ENCODE assay signal across 18 cellular contexts in the genomic region with DNA sequence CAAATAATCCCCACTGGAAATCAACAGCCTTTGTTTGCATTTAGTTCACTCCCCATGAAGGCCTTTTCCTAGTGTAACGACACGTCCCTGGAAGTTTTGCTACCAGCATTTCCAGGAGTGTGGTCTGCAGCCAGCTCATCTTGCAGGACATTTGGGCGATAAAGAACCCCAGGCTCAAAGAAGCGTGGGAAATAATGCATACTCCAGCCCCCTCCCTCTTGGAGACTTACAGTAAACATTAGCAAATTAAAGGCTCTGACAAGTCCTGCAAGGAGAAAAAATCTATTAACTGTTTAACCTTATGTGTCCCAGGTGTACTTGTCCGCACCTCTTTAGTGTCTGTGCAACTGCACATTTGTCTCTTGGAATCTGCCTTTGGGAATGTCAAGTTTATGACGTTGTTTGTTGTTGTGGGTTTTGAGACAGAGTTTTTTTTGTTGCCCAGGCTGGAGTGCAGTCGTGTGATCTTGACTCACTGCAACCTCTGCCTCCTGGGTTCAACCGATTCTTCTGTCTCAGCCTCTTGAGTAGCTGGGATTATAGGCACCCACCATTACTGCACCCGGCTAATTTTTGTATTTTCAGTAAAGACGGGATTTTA.
"Had no signal": no experiment of that assay in that cellular context is flagged by ENCODE, and none has a peak within 500 bp of the region (broad histone marks: within the 10 kb centered on the region; RNA-seq: fewer than 3 reads in every experiment).

No MANE protein-coding gene starts in this region.

- H3K4me3 ChIP-seq: adrenal gland, tibial artery had no signal

- ATAC-seq: activated naive CD4-positive, alpha-beta T cell treated with anti-CD3 and anti-CD28 coated beads, Interleukin-2, amount 50 U/mL, for 72 hours; naive thymus-derived CD8-positive, alpha-beta T cell had no signal

- H3K4me1 ChIP-seq: adrenal gland had no signal

- FAIRE-seq: astrocyte, bronchial epithelial cell had no signal

- DNase-seq: activated CD4-positive, alpha-beta T cell treated with anti-CD3 and anti-CD28 coated beads, Interleukin-2, amount 50 U/mL, for 4 hours; activated gamma-delta T cell; adrenal gland; cerebellar nuclear complex; cortex of kidney; erythroblast; naive thymus-derived CD8-positive, alpha-beta T cell; retina; stimulated activated CD4-positive, alpha-beta T cell treated with anti-CD3 and anti-CD28 coated beads, Interleukin-12 subunit alpha, Interleukin-12 subunit beta, amount 100 ng/mL, for 4 hours; stimulated activated CD4-positive, alpha-beta T cell treated with anti-CD3 and anti-CD28 coated beads, Interleukin-1b, Interleukin-23, amount 100 ng/mL, for 48 hours; stimulated activated CD8-positive, alpha-beta memory T cell treated with anti-CD3 and anti-CD28 coated beads, Interleukin-4, amount 100 ng/mL, for 48 hours; stimulated activated naive CD4-positive, alpha-beta T cell; T-helper 2 cell; tibial artery had no signal

- H3K9me3 ChIP-seq: neutrophil had no signal

- H3K27me3 ChIP-seq: adrenal gland, neutrophil, tibial artery had no signal

- H3K27ac ChIP-seq: adrenal gland, neutrophil, tibial artery had no signal
